In genomic region chr3:129616713-129617112, GRCh38 we compare ENCODE assay signal across 10 cellular contexts. TPM values are rescaled to one million over a fixed set of nuclear protein-coding genes. Genes with fewer than 3 reads are reported as not detected.
DNase-seq lines count a peak whose midpoint lies in the region; ATAC-seq and TF ChIP-seq lines count a peak whose summit lies in the region.
"Had no signal": no experiment of that assay in that cellular context is flagged by ENCODE, and none has a peak within 500 bp of the region (broad histone marks: within the 10 kb centered on the region; RNA-seq: fewer than 3 reads in every experiment).

No MANE protein-coding gene starts in this region.

- H3K4me2 ChIP-seq in hepatocyte, result no peak overlapping the region

- H4K20me1 ChIP-seq in hepatocyte (ENCODE audit: insufficient read depth, poor library complexity, severe bottlenecking), result no peaks in the 10 kb centered on the region

- H3K36me3 ChIP-seq in adipocyte (ENCODE audit: control insufficient read depth, insufficient read depth, low read length, severe bottlenecking) (no peaks in the 10 kb centered on the region), heart right ventricle (no peaks in the 10 kb centered on the region), hepatocyte (replicated peaks; ENCODE audit: insufficient read depth, low read depth) (no peaks in the 10 kb centered on the region)
- H3K36me3 ChIP-seq: pancreas had no signal

- in situ Hi-C loops in GM13976 (cut with MboI; ENCODE audit: low sequenced_read_pairs, unreplicated experiment), result no loop called here

- TF ChIP-seq CTCF in GM13976 (IDR thresholded peaks at IDR 0.05; ENCODE audit: borderline replicate concordance, control extremely low read depth, extremely low read depth, insufficient read depth, missing control alignments), result no peak
- no peak for TF ChIP-seq CTCF in heart right ventricle (IDR thresholded peaks at IDR 0.05)
- no peak for TF ChIP-seq CTCF in hepatocyte (IDR thresholded peaks at IDR 0.05; ENCODE audit: poor library complexity)

- H3K79me2 ChIP-seq in hepatocyte, result no peaks in the 10 kb centered on the region

- ATAC-seq in heart right ventricle (peak; percentile 25 to 59 (median 31)), HG02623 (IDR thresholded peaks at IDR 0.05; ENCODE audit: unreplicated experiment) (no peak)

- no peak overlapping the region for H2AFZ ChIP-seq in hepatocyte

- peak overlapping the region; percentile 43 to 100 (median 84) for H3K27ac ChIP-seq in heart right ventricle
- peak overlapping the region in 20 of 21 experiments; percentile 42 to 85 (median 72) for H3K27ac ChIP-seq in skin epidermis
- no peak overlapping the region for H3K27ac ChIP-seq in hepatocyte

- peak overlapping the region; percentile 37 for H3K9ac ChIP-seq in adipocyte (ENCODE audit: low read length)

- intact Hi-C loops in heart right ventricle (cut with DNase I), result no loop called here

- 39 to 64% methylated on average over 5 of the region's 5 CpGs for WGBS in heart right ventricle, 2 donors
- WGBS in hepatocyte (ENCODE audit: low lambda C conversion rate, missing lambda C conversion rate), result 76% methylated on average over 5 of the region's 5 CpGs

- H3K27me3 ChIP-seq in adipocyte (replicated peaks; ENCODE audit: control insufficient read depth, insufficient read depth, low read length) (no peaks in the 10 kb centered on the region), heart right ventricle (no peaks in the 10 kb centered on the region), hepatocyte (no peaks in the 10 kb centered on the region)
- H3K27me3 ChIP-seq: pancreas had no signal

- DNase-seq in GM13976 (ENCODE audit: low spot score), result peak; percentile 65
- peak; percentile 33 for DNase-seq in adipocyte (ENCODE audit: low read depth)
- DNase-seq in heart right ventricle, result peak; percentile 22 to 60
- no peak for DNase-seq in hepatocyte (ENCODE audit: low spot score)
- no peak for DNase-seq in HPDE6-E6E7 (ENCODE audit: extremely low spot score)
- no peak for DNase-seq in DMS114 treated with DMSO at 0.1 percent for 48 hours (lab: John Stamatoyannopoulos, UW; ENCODE audit: unreplicated experiment)
- DNase-seq: NCI-H1105 had no signal

- H3K9me2 ChIP-seq in hepatocyte (replicated peaks; ENCODE audit: insufficient read depth), result no peaks in the 10 kb centered on the region

- H3K9me3 ChIP-seq in adipocyte (ENCODE audit: control insufficient read depth, low read length) (no peaks in the 10 kb centered on the region), heart right ventricle (no peaks in the 10 kb centered on the region), hepatocyte (ENCODE audit: low read depth) (no peaks in the 10 kb centered on the region)
- H3K9me3 ChIP-seq: pancreas had no signal

- H3K4me1 ChIP-seq in adipocyte (ENCODE audit: control insufficient read depth, insufficient read depth, low read length) (peaks cover 43% of the 10 kb centered on the region), heart right ventricle (peaks cover 29 to 100% (median 90%) of the 10 kb centered on the region in 9 donors), hepatocyte (ENCODE audit: insufficient read depth) (peaks cover 5% of the 10 kb centered on the region)

- H3K4me3 ChIP-seq in adipocyte (ENCODE audit: low read length), result no peak overlapping the region
- no peak overlapping the region for H3K4me3 ChIP-seq in heart right ventricle
- H3K4me3 ChIP-seq in skin epidermis, result no peak overlapping the region
- no peak overlapping the region for H3K4me3 ChIP-seq in hepatocyte
- H3K4me3 ChIP-seq: pancreas had no signal

RNA-seq across cellular contexts. Expression of gene PLXND1, which starts 10.2 kb away (rescaled TPM):
- 100 to 1,000 TPM in 1 of 10 donors, 10 to 100 TPM in 9; 40.9 to 106 (median 62.8) TPM for total RNA-seq in heart right ventricle
- polyA plus RNA-seq in heart right ventricle, result 100 to 1,000 TPM in 1 of 2 donors, 10 to 100 TPM in 1; 71.2 to 169 TPM
- 22.0 and 45.3 TPM in 2 replicates for total RNA-seq in hepatocyte
- 24.9 and 36.3 TPM in 2 replicates for polyA plus RNA-seq in hepatocyte

Comparison
In these comparisons a context has a peak if more than half of its experiments do, and no peak if none do; other contexts are left out.
1. DNase-seq: peak in GM13976 (single experiment), adipocyte (single experiment) and heart right ventricle (2 of 2); none in hepatocyte (single experiment), HPDE6-E6E7 (single experiment) and DMS114 treated with DMSO at 0.1 percent for 48 hours (single experiment).